In genomic region chr10:121721257-121721656, GRCh38 we compare ENCODE assay signal across 9 cellular contexts.
"Had no signal": no experiment of that assay in that cellular context is flagged by ENCODE, and none has a peak within 500 bp of the region (broad histone marks: within the 10 kb centered on the region; RNA-seq: fewer than 3 reads in every experiment).

No MANE protein-coding gene starts in this region.

- ATAC-seq: GM23338, HepG2 had no signal

- H3K27ac ChIP-seq: HL-60 had no signal

- DNase-seq: H9, HCEC 1CT, KBM-7 had no signal

- H3K27ac Mint-ChIP-seq: GM23338, H9, IgD-negative memory B cell had no signal

- FAIRE-seq: H1, H54, HepG2 had no signal

- H3K27me3 Mint-ChIP-seq: IgD-negative memory B cell had no signal

- H3K4me3 Mint-ChIP-seq: GM23338, H9, IgD-negative memory B cell had no signal

- H3K4me3 ChIP-seq: GM23338 had no signal

- H3K4me1 Mint-ChIP-seq: IgD-negative memory B cell had no signal

- H3K4me2 ChIP-seq: GM23338 had no signal
